In the genomic region with DNA sequence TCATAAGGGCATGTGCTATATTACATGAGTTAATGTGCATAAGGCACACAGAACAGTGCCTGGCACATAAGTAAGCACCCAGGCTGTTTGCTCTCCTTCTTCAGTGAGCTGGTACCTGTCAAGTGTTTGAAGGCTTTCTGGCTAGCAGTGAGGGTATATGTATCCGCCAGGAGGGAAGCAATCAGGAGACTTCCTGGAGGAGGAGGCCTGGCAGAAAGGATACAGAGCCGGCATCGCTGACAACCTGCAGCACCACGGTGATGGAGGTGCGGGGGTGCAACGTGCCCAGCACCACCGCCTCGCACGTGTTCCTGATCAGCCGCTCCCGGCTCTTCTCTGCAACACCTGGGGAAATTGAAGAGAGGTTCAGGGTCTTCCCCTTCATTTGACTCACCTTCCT, we compare ENCODE assay signal across 29 cellular contexts.
"Had no signal": no experiment of that assay in that cellular context is flagged by ENCODE, and none has a peak within 500 bp of the region (broad histone marks: within the 10 kb centered on the region; RNA-seq: fewer than 3 reads in every experiment).

No MANE protein-coding gene starts in this region.

- H3K4me3 ChIP-seq: left lung, lower lobe of right lung, neural progenitor cell, pancreas, prostate gland, skin epidermis, transverse colon, uterus had no signal

- H3K9ac ChIP-seq: neural progenitor cell had no signal

- H3K9me3 ChIP-seq: left lung, lower lobe of right lung, pancreas, prostate gland, transverse colon, uterus had no signal

- H2AFZ ChIP-seq: neural progenitor cell had no signal

- DNase-seq: head of caudate nucleus; hippocampal formation; immature natural killer cell; kidney; left colon; left lung; lower lobe of right lung; mammary epithelial cell; mesendoderm; naive B cell; natural killer cell; nephron progenitor cell; pancreas; retina; right cardiac atrium; stimulated activated CD4-positive, alpha-beta T cell treated with anti-CD3 and anti-CD28 coated beads, Interleukin-12 subunit alpha, Interleukin-12 subunit beta, amount 100 ng/mL, for 4 hours; stimulated activated CD4-positive, alpha-beta T cell treated with anti-CD3 and anti-CD28 coated beads, Interleukin-15, amount 100 ng/mL, for 24 hours; stimulated activated CD4-positive, alpha-beta T cell treated with anti-CD3 and anti-CD28 coated beads, Interleukin-2, amount 100 ng/mL, for 24 hours; stimulated activated CD4-positive, alpha-beta T cell treated with anti-CD3 and anti-CD28 coated beads, Interleukin-4, amount 100 ng/mL, for 1 hour; stimulated activated naive CD4-positive, alpha-beta T cell treated with Interleukin-2 at 50 U/mL for 16 hours; stimulated activated naive CD8-positive, alpha-beta T cell treated with anti-CD3 and anti-CD28 coated beads, Interleukin-15, amount 100 ng/mL, for 72 hours; substantia nigra; transverse colon; uterus had no signal

- H3K36me3 Mint-ChIP-seq: natural killer cell had no signal

- H3K27me3 Mint-ChIP-seq: naive B cell; stimulated activated naive CD8-positive, alpha-beta T cell treated with anti-CD3 and anti-CD28 coated beads, Interleukin-15, amount 100 ng/mL, for 72 hours had no signal

- H3K27me3 ChIP-seq: left lung, neural progenitor cell, pancreas, transverse colon, uterus had no signal

- ATAC-seq: left colon; left lung; lower lobe of right lung; natural killer cell; pancreas; right cardiac atrium; sciatic nerve; stimulated activated naive CD8-positive, alpha-beta T cell treated with anti-CD3 and anti-CD28 coated beads, Interleukin-15, amount 100 ng/mL, for 72 hours had no signal

- H3K4me1 ChIP-seq: neural progenitor cell had no signal

- H3K27ac ChIP-seq: left lung, lower lobe of right lung, neural progenitor cell, pancreas, prostate gland, skin epidermis, transverse colon, uterus had no signal

- H3K4me2 ChIP-seq: neural progenitor cell had no signal

- H3K27ac Mint-ChIP-seq: mesothelial cell of epicardium; natural killer cell; nephron progenitor cell; neural progenitor cell; stimulated activated naive CD8-positive, alpha-beta T cell treated with anti-CD3 and anti-CD28 coated beads, Interleukin-15, amount 100 ng/mL, for 72 hours had no signal

- H3K4me3 Mint-ChIP-seq: immature natural killer cell; mesothelial cell of epicardium; natural killer cell; nephron progenitor cell; neural progenitor cell; stimulated activated naive CD8-positive, alpha-beta T cell treated with anti-CD3 and anti-CD28 coated beads, Interleukin-15, amount 100 ng/mL, for 72 hours had no signal

- H3K36me3 ChIP-seq: neural progenitor cell, uterus had no signal
